18 cellular contexts compared by ENCODE assay signal in genomic region chr21:32917392-32918135, GRCh38.
A peak's percentile ranks its signal among the peaks of the same experiment; 100 is the strongest.
DNase-seq lines count a peak whose midpoint lies in the region; ATAC-seq and TF ChIP-seq lines count a peak whose summit lies in the region.
"Had no signal": no experiment of that assay in that cellular context is flagged by ENCODE, and none has a peak within 500 bp of the region (broad histone marks: within the 10 kb centered on the region; RNA-seq: fewer than 3 reads in every experiment).

No MANE protein-coding gene starts in this region.

- CTCF ChIA-PET in WTC11 (lab: Charles Lee) (interaction anchor here (0.6 to 2.3 kb wide), 17 partner anchors 13 to 941 kb away, joined by 3 to 13 read pairs (median 4); partner anchors contain the start of gene OLIG2), PC-9 (lab: Charles Lee) (no interaction called here)

- in situ Hi-C loops in astrocyte of the cerebellum (cut with HindIII; ENCODE audit: low sequenced_read_pairs): no loop called here

- H3K4me1 ChIP-seq in PC-9 (replicated peaks; ENCODE audit: insufficient read depth): no peaks in the 10 kb centered on the region

- H3K4me3 ChIP-seq in astrocyte of the cerebellum (ENCODE audit: low read depth, low read length): no peak overlapping the region
- H3K4me3 ChIP-seq in PC-9: no peak overlapping the region

- no peaks in the 10 kb centered on the region for H3K79me2 ChIP-seq in PC-9 (ENCODE audit: low read depth)

- no peaks in the 10 kb centered on the region for H3F3A ChIP-seq in PC-9 (ENCODE audit: insufficient read depth, low read depth)

- no peak overlapping the region for H3K4me2 ChIP-seq in PC-9
- H3K4me2 ChIP-seq: KMS-11 had no signal

- no peaks in the 10 kb centered on the region for H3K9me3 ChIP-seq in PC-9 (ENCODE audit: insufficient read depth, low read depth)

- H3K4me3 Mint-ChIP-seq in WTC11: no peak overlapping the region
- H3K4me3 Mint-ChIP-seq: activated CD4-positive, alpha-beta T cell treated with anti-CD3 and anti-CD28 coated beads, Interleukin-2, amount 10 ng/mL, durations not matched to agents 7 days and 5 days; CD8-positive, alpha-beta T cell; natural killer cell treated with Interleukin-12 subunit alpha and Interleukin-12 subunit beta and Interleukin-15 and Interleukin-18, amount 100 ng/mL, for 72 hours had no signal

- BruUV-seq in PC-9 (replicated peaks; lab: Mats Ljungman, UMichigan): no TSS peak

- peaks cover 5% of the 10 kb centered on the region for H3K27me3 ChIP-seq in PC-9 (ENCODE audit: insufficient read depth, low read depth)

- peaks cover 37% of the 10 kb centered on the region for H3K9me3 Mint-ChIP-seq in WTC11
- H3K9me3 Mint-ChIP-seq: CD8-positive, alpha-beta T cell; natural killer cell treated with Interleukin-12 subunit alpha and Interleukin-12 subunit beta and Interleukin-15 and Interleukin-18, amount 100 ng/mL, for 72 hours had no signal

- no peaks in the 10 kb centered on the region for H3K36me3 ChIP-seq in PC-9 (ENCODE audit: low read depth)

- no peaks in the 10 kb centered on the region for H3K9me2 ChIP-seq in PC-9 (ENCODE audit: insufficient read depth)

- peaks cover 18% of the 10 kb centered on the region for H3K4me1 Mint-ChIP-seq in WTC11

- DNase-seq in GM03348 (ENCODE audit: low spot score) (peak; percentile 29), astrocyte of the cerebellum (ENCODE audit: low read depth) (peak; percentile 20), left ventricle myocardium superior (peak; percentile 30), posterior cingulate gyrus (peak; percentile 11 to 88 (median 43)), UCSD-AML1 (lab: John Stamatoyannopoulos, UW; ENCODE audit: unreplicated experiment) (no peak), WTC11 (ENCODE audit: low spot score) (no peak), PC-9 (no peak)
- no peak for DNase-seq in activated naive CD4-positive, alpha-beta T cell treated with anti-CD3 and anti-CD28 coated beads, Interleukin-2, amount 50 U/mL, for 16 hours
- DNase-seq: activated CD4-positive, alpha-beta T cell treated with anti-CD3 and anti-CD28 coated beads, Interleukin-2, amount 10 ng/mL, durations not matched to agents 7 days and 5 days; activated gamma-delta T cell; amniotic stem cell; CD8-positive, alpha-beta T cell; NCI-H1048; NCI-H2081; NCI-H446 had no signal

- ATAC-seq in left ventricle myocardium superior (peak; percentile 45), WTC11 (no peak)
- ATAC-seq: CD8-positive, alpha-beta T cell had no signal

- POLR2A ChIA-PET in WTC11 (lab: Charles Lee) (no interaction called here), PC-9 (lab: Charles Lee; ENCODE audit: unreplicated experiment) (no interaction called here)

- H4K20me1 ChIP-seq in PC-9 (ENCODE audit: insufficient read depth): no peaks in the 10 kb centered on the region

- no peaks in the 10 kb centered on the region; the same call in 1 of the 2 replicates for H3K27me3 Mint-ChIP-seq in WTC11 (ENCODE audit: low read depth)
- H3K27me3 Mint-ChIP-seq: activated CD4-positive, alpha-beta T cell treated with anti-CD3 and anti-CD28 coated beads, Interleukin-2, amount 10 ng/mL, durations not matched to agents 7 days and 5 days had no signal

- peaks cover 19% of the 10 kb centered on the region for H3K36me3 Mint-ChIP-seq in WTC11
- H3K36me3 Mint-ChIP-seq: CD8-positive, alpha-beta T cell had no signal

- intact Hi-C loops in left ventricle myocardium superior (cut with micrococcal nuclease) (no loop called here), posterior cingulate gyrus (cut with DNase I) (no loop called here), PC-9 (cut with micrococcal nuclease; ENCODE audit: unreplicated experiment) (no loop called here)

- TF ChIP-seq CTCF in astrocyte of the cerebellum (IDR thresholded peaks at IDR 0.05; ENCODE audit: low read depth, low read length, missing control alignments): no peak
- no peak for TF ChIP-seq CTCF in WTC11 (IDR thresholded peaks at IDR 0.05)
- no peak for TF ChIP-seq CTCF in PC-9 (conservative IDR thresholded peaks at IDR 0.05)

- no peak overlapping the region; the same call in 1 of the 2 replicates for H3K27ac Mint-ChIP-seq in WTC11
- H3K27ac Mint-ChIP-seq: activated CD4-positive, alpha-beta T cell treated with anti-CD3 and anti-CD28 coated beads, Interleukin-2, amount 10 ng/mL, durations not matched to agents 7 days and 5 days; CD8-positive, alpha-beta T cell; natural killer cell treated with Interleukin-12 subunit alpha and Interleukin-12 subunit beta and Interleukin-15 and Interleukin-18, amount 100 ng/mL, for 72 hours had no signal

- H2AFZ ChIP-seq in PC-9: no peak overlapping the region

- H3K27ac ChIP-seq in PC-9: no peak overlapping the region
- H3K27ac ChIP-seq: KMS-11, RWPE1 had no signal

TF ChIP-seq in WTC11, 78 proteins besides CTCF, POLR2A, EP300 and RAD21:
- TF ChIP-seq CREM (CRISPR knock-in tag; IDR thresholded peaks at IDR 0.05) (no peak), SMAD4 (CRISPR knock-in tag; IDR thresholded peaks at IDR 0.05) (no peak), TCF7 (CRISPR knock-in tag; IDR thresholded peaks at IDR 0.05; ENCODE audit: low read depth) (no peak), JUN (CRISPR knock-in tag; IDR thresholded peaks at IDR 0.05) (no peak), ATF3 (CRISPR knock-in tag; conservative IDR thresholded peaks at IDR 0.05) (no peak), JAZF1 (CRISPR knock-in tag; IDR thresholded peaks at IDR 0.05) (no peak), NR2C2 (CRISPR knock-in tag; IDR thresholded peaks at IDR 0.05) (no peak), USF1 (CRISPR knock-in tag; IDR thresholded peaks at IDR 0.05) (no peak)

Comparison
In these comparisons a context has a peak if more than half of its experiments do, and no peak if none do; other contexts are left out.
1. DNase-seq: peak in GM03348 (single experiment), astrocyte of the cerebellum (single experiment), left ventricle myocardium superior (single experiment) and posterior cingulate gyrus (10 of 10); none in UCSD-AML1 (single experiment), WTC11 (single experiment), activated naive CD4-positive, alpha-beta T cell treated with anti-CD3 and anti-CD28 coated beads, Interleukin-2, amount 50 U/mL, for 16 hours (single experiment) and PC-9 (0 of 2).